8 cellular contexts compared by ENCODE assay signal in genomic region chr7:148962823-148963582, GRCh38.
DNase-seq lines count a peak whose midpoint lies in the region; ATAC-seq and TF ChIP-seq lines count a peak whose summit lies in the region.

No MANE protein-coding gene starts in this region.

- no peaks in the 10 kb centered on the region for H3K9me3 Mint-ChIP-seq in activated CD4-positive, alpha-beta T cell treated with anti-CD3 and anti-CD28 coated beads, Interleukin-2, amount 10 ng/mL, durations not matched to agents 7 days and 5 days

- ATAC-seq in GM18861 (IDR thresholded peaks at IDR 0.05; ENCODE audit: unreplicated experiment), result peak; percentile 59
- peak; percentile 51 for ATAC-seq in HG03139 (IDR thresholded peaks at IDR 0.05; ENCODE audit: unreplicated experiment)
- ATAC-seq in lower lobe of right lung, result peak; percentile 75 to 88

- DNase-seq in AG10803 (ENCODE audit: low read depth) (peak; percentile 73), NCI-H345 treated with DMSO at 0.1 percent for 48 hours (lab: John Stamatoyannopoulos, UW; ENCODE audit: unreplicated experiment) (peak; percentile 84), lower lobe of right lung (peak; percentile 68)
- peak; percentile 77 for DNase-seq in activated CD4-positive, alpha-beta T cell treated with anti-CD3 and anti-CD28 coated beads, Interleukin-2, amount 10 ng/mL, durations not matched to agents 7 days and 5 days
- peak in 2 of 3 experiments; percentile 50 to 55 for DNase-seq in stimulated activated CD4-positive, alpha-beta T cell treated with anti-CD3 and anti-CD28 coated beads, TNF-alpha, amount 100 ng/mL, for 4 hours (ENCODE audit: low read depth in 3 of 3)

- no peak overlapping the region for H3K27ac ChIP-seq in ectodermal cell (ENCODE audit: insufficient read depth, low read depth, low read length, poor library complexity, severe bottlenecking)
- H3K27ac ChIP-seq in lower lobe of right lung, result peak overlapping the region; percentile 75

- H3K4me3 Mint-ChIP-seq in activated CD4-positive, alpha-beta T cell treated with anti-CD3 and anti-CD28 coated beads, Interleukin-2, amount 10 ng/mL, durations not matched to agents 7 days and 5 days, result peak overlapping the region; percentile 94

- intact Hi-C loops in lower lobe of right lung (cut with DNase I), result loop anchor here (10.0 kb wide), 2 partner anchors 388 to 458 kb away; no protein-coding TSS in a partner anchor

- H3K4me1 ChIP-seq in ectodermal cell (ENCODE audit: control insufficient read depth, insufficient read depth, low read length) (no peaks in the 10 kb centered on the region), lower lobe of right lung (peaks cover 19% of the 10 kb centered on the region)

- H3K9me3 ChIP-seq in ectodermal cell (ENCODE audit: control insufficient read depth, low read length) (no peaks in the 10 kb centered on the region), lower lobe of right lung (no peaks in the 10 kb centered on the region)

- H3K36me3 ChIP-seq in ectodermal cell (ENCODE audit: control insufficient read depth, insufficient read depth, low read length), result no peaks in the 10 kb centered on the region
- H3K36me3 ChIP-seq in lower lobe of right lung, result no peaks in the 10 kb centered on the region

- peaks cover 33% of the 10 kb centered on the region for H3K4me1 Mint-ChIP-seq in activated CD4-positive, alpha-beta T cell treated with anti-CD3 and anti-CD28 coated beads, Interleukin-2, amount 10 ng/mL, durations not matched to agents 7 days and 5 days

- H3K27me3 ChIP-seq in ectodermal cell (ENCODE audit: control insufficient read depth, insufficient read depth, low read length, poor library complexity, severe bottlenecking) (no peaks in the 10 kb centered on the region), lower lobe of right lung (ENCODE audit: low read depth) (no peaks in the 10 kb centered on the region)

- POLR2A ChIA-PET in activated CD4-positive, alpha-beta T cell treated with anti-CD3 and anti-CD28 coated beads, Interleukin-2, amount 10 ng/mL, durations not matched to agents 7 days and 5 days (lab: Charles Lee), result interaction anchor here (0.5 kb wide), 1 partner anchor 283 kb away, joined by 3 read pairs; no protein-coding TSS in a partner anchor

- peaks cover 2% of the 10 kb centered on the region for H3K27me3 Mint-ChIP-seq in activated CD4-positive, alpha-beta T cell treated with anti-CD3 and anti-CD28 coated beads, Interleukin-2, amount 10 ng/mL, durations not matched to agents 7 days and 5 days

- CTCF ChIA-PET in activated CD4-positive, alpha-beta T cell treated with anti-CD3 and anti-CD28 coated beads, Interleukin-2, amount 10 ng/mL, durations not matched to agents 7 days and 5 days (lab: Charles Lee), result interaction anchor here (0.5 to 2.3 kb wide), 21 partner anchors 9 to 463 kb away, joined by 3 to 7 read pairs (median 3); no protein-coding TSS in a partner anchor

- peak overlapping the region; percentile 97 for H3K27ac Mint-ChIP-seq in activated CD4-positive, alpha-beta T cell treated with anti-CD3 and anti-CD28 coated beads, Interleukin-2, amount 10 ng/mL, durations not matched to agents 7 days and 5 days

- WGBS in ectodermal cell, 2 experiments, result 19 to 29% methylated on average over 4 to 5 of the region's 5 CpGs

- no peaks in the 10 kb centered on the region for H3K36me3 Mint-ChIP-seq in activated CD4-positive, alpha-beta T cell treated with anti-CD3 and anti-CD28 coated beads, Interleukin-2, amount 10 ng/mL, durations not matched to agents 7 days and 5 days (ENCODE audit: low read depth)

- H3K4me3 ChIP-seq in AG10803 (ENCODE audit: low read length) (peak overlapping the region; percentile 62), ectodermal cell (ENCODE audit: insufficient read depth, low read depth, low read length) (peak overlapping the region; percentile 25), lower lobe of right lung (peak overlapping the region; percentile 64)

- TF ChIP-seq CTCF in AG10803 (conservative IDR thresholded peaks at IDR 0.05; ENCODE audit: low read length) (peak; percentile 89), lower lobe of right lung (IDR thresholded peaks at IDR 0.05) (peak; percentile 74)
